Comparison of ENCODE assay signal across 25 cellular contexts in genomic region chr10:130185591-130185990, GRCh38.
"Had no signal": no experiment of that assay in that cellular context is flagged by ENCODE, and none has a peak within 500 bp of the region (broad histone marks: within the 10 kb centered on the region; RNA-seq: fewer than 3 reads in every experiment).

No MANE protein-coding gene starts in this region.

- DNase-seq: activated CD4-positive, alpha-beta T cell treated with anti-CD3 and anti-CD28 coated beads for 48 hours; activated CD4-positive, alpha-beta T cell treated with anti-CD3 and anti-CD28 coated beads, Interleukin-2, amount 50 U/mL, for 4 hours; activated CD8-positive, alpha-beta memory T cell treated with anti-CD3 and anti-CD28 coated beads, Interleukin-2, amount 50 U/mL, for 48 hours; activated CD8-positive, alpha-beta T cell treated with anti-CD3 and anti-CD28 coated beads, Interleukin-2, amount 10 ng/mL, durations not matched to agents 7 days and 5 days; activated gamma-delta T cell; activated naive CD4-positive, alpha-beta T cell treated with anti-CD3 and anti-CD28 coated beads, Interleukin-2, amount 10 ng/mL, durations not matched to agents 7 days and 5 days; activated T-cell treated with anti-CD3 and anti-CD28 coated beads, Interleukin-2, amount 50 U/mL, for 1 hour; amniotic stem cell; IMR-90; Kasumi-1; KBM-7; NCI-H1105 treated with DMSO at 0.1 percent for 48 hours; NCI-H1436 treated with DMSO at 0.1 percent for 48 hours; NCI-H187; NCI-H2081; NCI-H446; NCI-H524; PC-3; SHP77 treated with DMSO at 0.1 percent for 48 hours; T-helper 2 cell; T1000 had no signal

- H3K27me3 Mint-ChIP-seq: activated naive CD4-positive, alpha-beta T cell treated with anti-CD3 and anti-CD28 coated beads, Interleukin-2, amount 10 ng/mL, durations not matched to agents 7 days and 5 days had no signal

- H3K27ac ChIP-seq: VCaP had no signal

- ATAC-seq: activated CD8-positive, alpha-beta T cell treated with anti-CD3 and anti-CD28 coated beads, Interleukin-2, amount 10 ng/mL, durations not matched to agents 7 days and 5 days; PC-3 had no signal

- H3K27ac Mint-ChIP-seq: activated CD8-positive, alpha-beta T cell treated with anti-CD3 and anti-CD28 coated beads, Interleukin-2, amount 10 ng/mL, durations not matched to agents 7 days and 5 days; activated naive CD4-positive, alpha-beta T cell treated with anti-CD3 and anti-CD28 coated beads, Interleukin-2, amount 10 ng/mL, durations not matched to agents 7 days and 5 days; brain had no signal

- FAIRE-seq: astrocyte, TTC549 had no signal

- H3K4me3 Mint-ChIP-seq: activated CD8-positive, alpha-beta T cell treated with anti-CD3 and anti-CD28 coated beads, Interleukin-2, amount 10 ng/mL, durations not matched to agents 7 days and 5 days; activated naive CD4-positive, alpha-beta T cell treated with anti-CD3 and anti-CD28 coated beads, Interleukin-2, amount 10 ng/mL, durations not matched to agents 7 days and 5 days; brain had no signal

- H3K9me3 Mint-ChIP-seq: activated naive CD4-positive, alpha-beta T cell treated with anti-CD3 and anti-CD28 coated beads, Interleukin-2, amount 10 ng/mL, durations not matched to agents 7 days and 5 days; brain had no signal
